1 cellular context compared by ENCODE assay signal in genomic region chr1:159177273-159177907, GRCh38.
TF ChIP-seq lines count a peak whose summit lies in the region.

No MANE protein-coding gene starts in this region.

TF ChIP-seq in K562, 482 proteins besides CTCF, POLR2A, EP300 and RAD21 (continued from another document):
- TF ChIP-seq ZNF518B (CRISPR knock-in tag; IDR thresholded peaks at IDR 0.05), result no peak
- peak; percentile 94; the same call in 1 of the 2 replicates for TF ChIP-seq HDAC2 (IDR thresholded peaks at IDR 0.05)
- peak; percentile 49 for TF ChIP-seq ZNF146 (CRISPR knock-in tag; IDR thresholded peaks at IDR 0.05; ENCODE audit: unreplicated experiment)
- no peak for TF ChIP-seq EGR1 (conservative IDR thresholded peaks at IDR 0.05)
- peak; percentile 86 for TF ChIP-seq AFF4 (CRISPR knock-in tag; IDR thresholded peaks at IDR 0.05)
- no peak for TF ChIP-seq HDAC3 (IDR thresholded peaks at IDR 0.05; ENCODE audit: borderline replicate concordance, partially characterized antibody)
- no peak for TF ChIP-seq HLTF (IDR thresholded peaks at IDR 0.05)
- TF ChIP-seq ZNF717 (CRISPR knock-in tag; IDR thresholded peaks at IDR 0.05), result no peak
- TF ChIP-seq POU5F1 (IDR thresholded peaks at IDR 0.05; ENCODE audit: borderline replicate concordance, low read depth, low read length, partially characterized antibody), result no peak
- TF ChIP-seq RCOR1 (IDR thresholded peaks at IDR 0.05; ENCODE audit: borderline replicate concordance in 1 of 2, low read depth in 2 of 2, low read length in 2 of 2), result peak in 1 of 2 experiments; percentile 95; a peak in 2 of 4 replicates
- peak; percentile 94; the same call in 1 of the 2 replicates for TF ChIP-seq DMBX1 (CRISPR knock-in tag; IDR thresholded peaks at IDR 0.05; ENCODE audit: borderline replicate concordance)
- TF ChIP-seq SMARCB1 (IDR thresholded peaks at IDR 0.05; ENCODE audit: insufficient read length, low read depth), result peak; percentile 42
- no peak for TF ChIP-seq HNRNPL (IDR thresholded peaks at IDR 0.05; ENCODE audit: low read depth, low read length)
- TF ChIP-seq, protein P1, sequence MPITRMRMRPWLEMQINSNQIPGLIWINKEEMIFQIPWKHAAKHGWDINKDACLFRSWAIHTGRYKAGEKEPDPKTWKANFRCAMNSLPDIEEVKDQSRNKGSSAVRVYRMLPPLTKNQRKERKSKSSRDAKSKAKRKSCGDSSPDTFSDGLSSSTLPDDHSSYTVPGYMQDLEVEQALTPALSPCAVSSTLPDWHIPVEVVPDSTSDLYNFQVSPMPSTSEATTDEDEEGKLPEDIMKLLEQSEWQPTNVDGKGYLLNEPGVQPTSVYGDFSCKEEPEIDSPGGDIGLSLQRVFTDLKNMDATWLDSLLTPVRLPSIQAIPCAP (CRISPR knock-in tag; IDR thresholded peaks at IDR 0.05; ENCODE audit: borderline replicate concordance), result peak; percentile 87; the same call in 1 of the 2 replicates
- no peak for TF ChIP-seq ZNF512 (tag; IDR thresholded peaks at IDR 0.05)
- peak; percentile 83 for TF ChIP-seq BCL6 (CRISPR knock-in tag; IDR thresholded peaks at IDR 0.05)
- no peak for TF ChIP-seq NFIX (CRISPR knock-in tag; IDR thresholded peaks at IDR 0.05; ENCODE audit: low read depth)
- TF ChIP-seq, protein P2, sequence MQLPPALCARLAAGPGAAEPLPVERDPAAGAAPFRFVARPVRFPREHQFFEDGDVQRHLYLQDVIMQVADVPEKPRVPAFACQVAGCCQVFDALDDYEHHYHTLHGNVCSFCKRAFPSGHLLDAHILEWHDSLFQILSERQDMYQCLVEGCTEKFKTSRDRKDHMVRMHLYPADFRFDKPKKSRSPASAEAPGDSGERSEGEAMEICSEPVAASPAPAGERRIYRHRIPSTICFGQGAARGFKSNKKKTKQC (CRISPR knock-in tag; IDR thresholded peaks at IDR 0.05), result peak; percentile 99
- TF ChIP-seq, protein P3, sequence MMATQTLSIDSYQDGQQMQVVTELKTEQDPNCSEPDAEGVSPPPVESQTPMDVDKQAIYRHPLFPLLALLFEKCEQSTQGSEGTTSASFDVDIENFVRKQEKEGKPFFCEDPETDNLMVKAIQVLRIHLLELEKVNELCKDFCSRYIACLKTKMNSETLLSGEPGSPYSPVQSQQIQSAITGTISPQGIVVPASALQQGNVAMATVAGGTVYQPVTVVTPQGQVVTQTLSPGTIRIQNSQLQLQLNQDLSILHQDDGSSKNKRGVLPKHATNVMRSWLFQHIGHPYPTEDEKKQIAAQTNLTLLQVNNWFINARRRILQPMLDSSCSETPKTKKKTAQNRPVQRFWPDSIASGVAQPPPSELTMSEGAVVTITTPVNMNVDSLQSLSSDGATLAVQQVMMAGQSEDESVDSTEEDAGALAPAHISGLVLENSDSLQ (IDR thresholded peaks at IDR 0.05), result no peak
- TF ChIP-seq TCF3 (CRISPR knock-in tag; IDR thresholded peaks at IDR 0.05), result 0 out of 2 replicates have a peak, but pooled peaks have one; percentile 26
- peak; percentile 67; the same call in 1 of the 2 replicates for TF ChIP-seq FOXK1 (CRISPR knock-in tag; IDR thresholded peaks at IDR 0.05; ENCODE audit: borderline replicate concordance)
- TF ChIP-seq, protein P4, sequence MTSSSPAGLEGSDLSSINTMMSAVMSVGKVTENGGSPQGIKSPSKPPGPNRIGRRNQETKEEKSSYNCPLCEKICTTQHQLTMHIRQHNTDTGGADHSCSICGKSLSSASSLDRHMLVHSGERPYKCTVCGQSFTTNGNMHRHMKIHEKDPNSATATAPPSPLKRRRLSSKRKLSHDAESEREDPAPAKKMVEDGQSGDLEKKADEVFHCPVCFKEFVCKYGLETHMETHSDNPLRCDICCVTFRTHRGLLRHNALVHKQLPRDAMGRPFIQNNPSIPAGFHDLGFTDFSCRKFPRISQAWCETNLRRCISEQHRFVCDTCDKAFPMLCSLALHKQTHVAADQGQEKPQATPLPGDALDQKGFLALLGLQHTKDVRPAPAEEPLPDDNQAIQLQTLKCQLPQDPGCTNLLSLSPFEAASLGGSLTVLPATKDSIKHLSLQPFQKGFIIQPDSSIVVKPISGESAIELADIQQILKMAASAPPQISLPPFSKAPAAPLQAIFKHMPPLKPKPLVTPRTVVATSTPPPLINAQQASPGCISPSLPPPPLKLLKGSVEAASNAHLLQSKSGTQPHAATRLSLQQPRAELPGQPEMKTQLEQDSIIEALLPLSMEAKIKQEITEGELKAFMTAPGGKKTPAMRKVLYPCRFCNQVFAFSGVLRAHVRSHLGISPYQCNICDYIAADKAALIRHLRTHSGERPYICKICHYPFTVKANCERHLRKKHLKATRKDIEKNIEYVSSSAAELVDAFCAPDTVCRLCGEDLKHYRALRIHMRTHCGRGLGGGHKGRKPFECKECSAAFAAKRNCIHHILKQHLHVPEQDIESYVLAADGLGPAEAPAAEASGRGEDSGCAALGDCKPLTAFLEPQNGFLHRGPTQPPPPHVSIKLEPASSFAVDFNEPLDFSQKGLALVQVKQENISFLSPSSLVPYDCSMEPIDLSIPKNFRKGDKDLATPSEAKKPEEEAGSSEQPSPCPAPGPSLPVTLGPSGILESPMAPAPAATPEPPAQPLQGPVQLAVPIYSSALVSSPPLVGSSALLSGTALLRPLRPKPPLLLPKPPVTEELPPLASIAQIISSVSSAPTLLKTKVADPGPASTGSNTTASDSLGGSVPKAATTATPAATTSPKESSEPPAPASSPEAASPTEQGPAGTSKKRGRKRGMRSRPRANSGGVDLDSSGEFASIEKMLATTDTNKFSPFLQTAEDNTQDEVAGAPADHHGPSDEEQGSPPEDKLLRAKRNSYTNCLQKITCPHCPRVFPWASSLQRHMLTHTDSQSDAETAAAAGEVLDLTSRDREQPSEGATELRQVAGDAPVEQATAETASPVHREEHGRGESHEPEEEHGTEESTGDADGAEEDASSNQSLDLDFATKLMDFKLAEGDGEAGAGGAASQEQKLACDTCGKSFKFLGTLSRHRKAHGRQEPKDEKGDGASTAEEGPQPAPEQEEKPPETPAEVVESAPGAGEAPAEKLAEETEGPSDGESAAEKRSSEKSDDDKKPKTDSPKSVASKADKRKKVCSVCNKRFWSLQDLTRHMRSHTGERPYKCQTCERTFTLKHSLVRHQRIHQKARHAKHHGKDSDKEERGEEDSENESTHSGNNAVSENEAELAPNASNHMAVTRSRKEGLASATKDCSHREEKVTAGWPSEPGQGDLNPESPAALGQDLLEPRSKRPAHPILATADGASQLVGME (CRISPR knock-in tag; IDR thresholded peaks at IDR 0.05), result no peak
- TF ChIP-seq, protein P5, sequence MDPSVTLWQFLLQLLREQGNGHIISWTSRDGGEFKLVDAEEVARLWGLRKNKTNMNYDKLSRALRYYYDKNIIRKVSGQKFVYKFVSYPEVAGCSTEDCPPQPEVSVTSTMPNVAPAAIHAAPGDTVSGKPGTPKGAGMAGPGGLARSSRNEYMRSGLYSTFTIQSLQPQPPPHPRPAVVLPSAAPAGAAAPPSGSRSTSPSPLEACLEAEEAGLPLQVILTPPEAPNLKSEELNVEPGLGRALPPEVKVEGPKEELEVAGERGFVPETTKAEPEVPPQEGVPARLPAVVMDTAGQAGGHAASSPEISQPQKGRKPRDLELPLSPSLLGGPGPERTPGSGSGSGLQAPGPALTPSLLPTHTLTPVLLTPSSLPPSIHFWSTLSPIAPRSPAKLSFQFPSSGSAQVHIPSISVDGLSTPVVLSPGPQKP (CRISPR knock-in tag; IDR thresholded peaks at IDR 0.05), result no peak
- TF ChIP-seq, protein P6, sequence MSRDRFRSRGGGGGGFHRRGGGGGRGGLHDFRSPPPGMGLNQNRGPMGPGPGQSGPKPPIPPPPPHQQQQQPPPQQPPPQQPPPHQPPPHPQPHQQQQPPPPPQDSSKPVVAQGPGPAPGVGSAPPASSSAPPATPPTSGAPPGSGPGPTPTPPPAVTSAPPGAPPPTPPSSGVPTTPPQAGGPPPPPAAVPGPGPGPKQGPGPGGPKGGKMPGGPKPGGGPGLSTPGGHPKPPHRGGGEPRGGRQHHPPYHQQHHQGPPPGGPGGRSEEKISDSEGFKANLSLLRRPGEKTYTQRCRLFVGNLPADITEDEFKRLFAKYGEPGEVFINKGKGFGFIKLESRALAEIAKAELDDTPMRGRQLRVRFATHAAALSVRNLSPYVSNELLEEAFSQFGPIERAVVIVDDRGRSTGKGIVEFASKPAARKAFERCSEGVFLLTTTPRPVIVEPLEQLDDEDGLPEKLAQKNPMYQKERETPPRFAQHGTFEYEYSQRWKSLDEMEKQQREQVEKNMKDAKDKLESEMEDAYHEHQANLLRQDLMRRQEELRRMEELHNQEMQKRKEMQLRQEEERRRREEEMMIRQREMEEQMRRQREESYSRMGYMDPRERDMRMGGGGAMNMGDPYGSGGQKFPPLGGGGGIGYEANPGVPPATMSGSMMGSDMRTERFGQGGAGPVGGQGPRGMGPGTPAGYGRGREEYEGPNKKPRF (IDR thresholded peaks at IDR 0.05; ENCODE audit: low read depth, low read length), result no peak
- TF ChIP-seq ZNF766 (CRISPR knock-in tag; conservative IDR thresholded peaks at IDR 0.05), result peak; percentile 98
- peak; percentile 60; the same call in 1 of the 2 replicates for TF ChIP-seq SREBF1 (IDR thresholded peaks at IDR 0.05; ENCODE audit: borderline replicate concordance, low read depth, low read length)
- peak; percentile 79 for TF ChIP-seq ZBTB1 (CRISPR knock-in tag; IDR thresholded peaks at IDR 0.05; ENCODE audit: borderline replicate concordance, low read depth)
